8 cellular contexts compared by ENCODE assay signal in the genomic region with DNA sequence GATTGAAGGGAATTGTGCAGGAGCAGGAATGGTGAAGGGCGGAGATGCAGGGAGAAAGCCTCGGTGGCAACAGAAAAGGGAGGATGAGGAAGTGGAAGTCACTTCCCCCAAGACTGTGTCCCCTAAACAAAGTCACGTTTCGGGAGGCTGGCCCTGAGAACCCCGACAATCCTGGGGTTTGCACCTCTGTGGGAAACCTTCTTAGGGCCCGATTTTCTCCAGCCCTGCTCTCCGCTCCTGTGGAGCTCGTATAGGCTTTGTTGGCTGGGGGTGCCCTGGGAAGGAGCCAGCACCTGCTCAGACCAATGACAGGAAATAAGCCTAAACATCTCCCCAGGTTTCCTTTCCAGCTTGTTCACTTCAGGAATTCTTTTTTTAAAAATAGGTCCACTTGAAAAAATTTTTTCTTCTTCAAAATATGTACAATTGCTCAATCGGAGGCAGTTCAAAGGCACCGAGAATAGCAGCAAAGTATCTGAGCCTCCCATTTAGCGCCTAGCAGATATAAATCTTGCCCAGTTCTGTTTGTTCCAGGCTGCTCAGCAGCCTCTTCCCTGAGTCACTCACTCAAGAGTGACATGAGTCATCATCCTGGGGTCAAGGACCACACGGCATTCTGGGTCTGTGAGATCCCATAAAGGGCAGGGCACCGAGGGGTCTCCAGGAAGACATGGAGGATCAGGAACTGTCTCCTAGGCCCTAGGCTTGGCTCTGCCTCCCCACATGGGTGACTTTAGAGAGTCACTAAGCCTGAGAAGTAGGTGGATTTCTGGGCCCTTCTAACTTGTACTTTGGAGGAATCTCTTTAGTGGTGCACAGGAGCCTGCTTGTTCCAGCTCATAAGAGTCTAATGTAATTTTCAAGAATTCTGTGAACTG. TPM values are rescaled to one million over a fixed set of nuclear protein-coding genes. Genes with fewer than 3 reads are reported as not detected.
DNase-seq lines count a peak whose midpoint lies in the region; ATAC-seq and TF ChIP-seq lines count a peak whose summit lies in the region.

No MANE protein-coding gene starts in this region.

- WGBS in IMR-90 (ENCODE audit: extremely low coverage in 2 of 2, insufficient read length in 1 of 2), 2 experiments, result 0% methylated on average over 1 of the region's 13 CpGs; no CpG with 5 or more reads in 1 of the 2 experiments

- H3K9ac ChIP-seq in IMR-90 (ENCODE audit: low read depth, low read length) (peak overlapping the region; percentile 65), mucosa of stomach (ENCODE audit: low read length) (peak overlapping the region; percentile 1)

- H3K27ac ChIP-seq in IMR-90 (ENCODE audit: insufficient read depth, low read length), result peak overlapping the region; percentile 97
- peak overlapping the region; percentile 67 to 87 for H3K27ac ChIP-seq in breast epithelium

- dilution Hi-C loops in IMR-90 (cut with HindIII; ENCODE audit: low sequenced_read_pairs, unreplicated experiment), result no loop called here

- no peaks in the 10 kb centered on the region for H4K20me1 ChIP-seq in IMR-90 (ENCODE audit: insufficient read depth, low read length)

- ATAC-seq in IMR-90 (ENCODE audit: low read depth) (peak; percentile 76), HG02623 (IDR thresholded peaks at IDR 0.05; ENCODE audit: unreplicated experiment) (no peak), GM21529 (IDR thresholded peaks at IDR 0.05; ENCODE audit: unreplicated experiment) (no peak)

- no peak overlapping the region for H3K4me2 ChIP-seq in IMR-90 (ENCODE audit: low read depth, low read length)

- no peak overlapping the region for H3K4me3 ChIP-seq in IMR-90 (ENCODE audit: insufficient read depth, low read depth, low read length)
- peak overlapping the region in 1 of 3 donors; percentile 15 for H3K4me3 ChIP-seq in breast epithelium
- no peak overlapping the region for H3K4me3 ChIP-seq in mucosa of stomach (ENCODE audit: low read length)

- no peaks in the 10 kb centered on the region for H3K9me3 ChIP-seq in IMR-90 (ENCODE audit: control insufficient read depth, insufficient read depth, low read length)
- no peaks in the 10 kb centered on the region for H3K9me3 ChIP-seq in breast epithelium
- H3K9me3 ChIP-seq in mucosa of stomach (ENCODE audit: control insufficient read depth, low read length), result no peaks in the 10 kb centered on the region

- no peaks in the 10 kb centered on the region for H3K27me3 ChIP-seq in IMR-90 (ENCODE audit: control insufficient read depth, insufficient read depth, low read length)
- no peaks in the 10 kb centered on the region for H3K27me3 ChIP-seq in breast epithelium
- no peaks in the 10 kb centered on the region for H3K27me3 ChIP-seq in mucosa of stomach (ENCODE audit: control insufficient read depth, insufficient read depth, low read length)

- H4K5ac ChIP-seq in IMR-90 (ENCODE audit: low read depth, low read length), result peak overlapping the region; percentile 90

- CTCF ChIA-PET in IMR-90 (lab: Yijun Ruan, JAX), result interaction anchor here (0.6 kb wide), 1 partner anchor 72 kb away, joined by 3 read pairs; no protein-coding TSS in a partner anchor

- peak overlapping the region; percentile 97 for H3K18ac ChIP-seq in IMR-90 (ENCODE audit: low read depth, low read length)

- peak overlapping the region; percentile 99 for H2BK5ac ChIP-seq in IMR-90 (ENCODE audit: low read depth, low read length, poor library complexity, severe bottlenecking)

- H2BK20ac ChIP-seq in IMR-90 (ENCODE audit: low read depth, low read length), result peak overlapping the region; percentile 98

- peak overlapping the region; percentile 98 for H2AK9ac ChIP-seq in IMR-90 (replicated peaks; ENCODE audit: low read depth, low read length, poor library complexity)

- no peak for TF ChIP-seq RAD21 in IMR-90 (IDR thresholded peaks at IDR 0.05; ENCODE audit: low read length)

- peak overlapping the region; percentile 97 for H3K23ac ChIP-seq in IMR-90 (ENCODE audit: low read depth, low read length)

- H3K79me1 ChIP-seq in IMR-90 (ENCODE audit: low read depth in 1 of 2, low read length in 2 of 2), result peaks cover 43 to 90% of the 10 kb centered on the region in 2 experiments

- TF ChIP-seq CTCF in IMR-90 (conservative IDR thresholded peaks at IDR 0.05; ENCODE audit: low read depth, low read length) (no peak), breast epithelium (IDR thresholded peaks at IDR 0.05) (no peak)

- H2AK5ac ChIP-seq in IMR-90 (ENCODE audit: low read depth, low read length), result peak overlapping the region; percentile 100

- H4K8ac ChIP-seq in IMR-90 (ENCODE audit: low read depth in 2 of 2, low read length in 2 of 2), result peak overlapping the region; percentile 95 to 99

- H3K4me1 ChIP-seq in IMR-90 (ENCODE audit: control insufficient read depth, insufficient read depth, low read length) (peaks cover 45% of the 10 kb centered on the region), breast epithelium (peaks cover 0 to 8% of the 10 kb centered on the region in 2 donors), mucosa of stomach (ENCODE audit: control insufficient read depth, insufficient read depth, low read length) (peaks cover 20% of the 10 kb centered on the region)

- no TSS peak for BruUV-seq in IMR-90 (replicated peaks; lab: Mats Ljungman, UMichigan)

- H3K14ac ChIP-seq in IMR-90 (replicated peaks; ENCODE audit: low read depth, low read length), result peak overlapping the region; percentile 98

- peak overlapping the region; percentile 98 for H2BK120ac ChIP-seq in IMR-90 (ENCODE audit: low read depth, low read length)

- peak overlapping the region; percentile 99 for H2BK15ac ChIP-seq in IMR-90 (ENCODE audit: low read depth, low read length)

- H4K91ac ChIP-seq in IMR-90 (ENCODE audit: insufficient read depth, low read depth, low read length), result peak overlapping the region; percentile 99

- peak overlapping the region; percentile 92 for H3K56ac ChIP-seq in IMR-90 (ENCODE audit: extremely low read depth, insufficient read depth, low read length)

- peak; percentile 79 for DNase-seq in AG08396 (ENCODE audit: low spot score)
- peak; percentile 95 for DNase-seq in IMR-90
- peak in 1 of 2 donors; percentile 24 for DNase-seq in breast epithelium (ENCODE audit: low spot score in 2 of 2)
- no peak for DNase-seq in NCI-H1436 (lab: John Stamatoyannopoulos, UW)
- no peak for DNase-seq in activated gamma-delta T cell (lab: John Stamatoyannopoulos, UW)

- H3K9me1 ChIP-seq in IMR-90 (ENCODE audit: insufficient read depth, low read length), result peaks cover 59% of the 10 kb centered on the region

- H3K36me3 ChIP-seq in IMR-90 (ENCODE audit: control insufficient read depth, insufficient read depth, low read length), result peaks cover 27% of the 10 kb centered on the region
- H3K36me3 ChIP-seq in breast epithelium, result no peaks in the 10 kb centered on the region
- no peaks in the 10 kb centered on the region for H3K36me3 ChIP-seq in mucosa of stomach (ENCODE audit: control insufficient read depth, insufficient read depth, low read length)

- POLR2A ChIA-PET in IMR-90 (lab: Charles Lee; ENCODE audit: unreplicated experiment), result no interaction called here

- H2AFZ ChIP-seq in IMR-90 (replicated peaks; ENCODE audit: low read length, poor library complexity), result peak overlapping the region; percentile 46

- in situ Hi-C loops in IMR-90 (cut with MboI; ENCODE audit: low sequenced_read_pairs), result loop anchor here (10.0 kb wide), 1 partner anchor 255 kb away; no protein-coding TSS in a partner anchor

- intact Hi-C loops in IMR-90 (cut with micrococcal nuclease), result loop anchor here (5.0 kb wide), 1 partner anchor 132 kb away; no protein-coding TSS in a partner anchor
- intact Hi-C loops in breast epithelium (cut with DNase I; ENCODE audit: low total_unique reads), result loop anchor here (1.0 kb wide), 1 partner anchor 17 kb away; no protein-coding TSS in a partner anchor

- H3K4ac ChIP-seq in IMR-90 (ENCODE audit: low read depth, low read length), result peak overlapping the region; percentile 100

- TF ChIP-seq POLR2A in IMR-90 (IDR thresholded peaks at IDR 0.05; ENCODE audit: low read depth, low read length) (no peak), breast epithelium (IDR thresholded peaks at IDR 0.05) (no peak)

TF ChIP-seq in IMR-90, 13 proteins besides CTCF, POLR2A, EP300 and RAD21:
- peak; percentile 97 for TF ChIP-seq CEBPB (IDR thresholded peaks at IDR 0.05; ENCODE audit: low read depth, low read length)
- TF ChIP-seq BHLHE40 (IDR thresholded peaks at IDR 0.05; ENCODE audit: low read depth, low read length), result peak; percentile 76
- TF ChIP-seq, protein P1, sequence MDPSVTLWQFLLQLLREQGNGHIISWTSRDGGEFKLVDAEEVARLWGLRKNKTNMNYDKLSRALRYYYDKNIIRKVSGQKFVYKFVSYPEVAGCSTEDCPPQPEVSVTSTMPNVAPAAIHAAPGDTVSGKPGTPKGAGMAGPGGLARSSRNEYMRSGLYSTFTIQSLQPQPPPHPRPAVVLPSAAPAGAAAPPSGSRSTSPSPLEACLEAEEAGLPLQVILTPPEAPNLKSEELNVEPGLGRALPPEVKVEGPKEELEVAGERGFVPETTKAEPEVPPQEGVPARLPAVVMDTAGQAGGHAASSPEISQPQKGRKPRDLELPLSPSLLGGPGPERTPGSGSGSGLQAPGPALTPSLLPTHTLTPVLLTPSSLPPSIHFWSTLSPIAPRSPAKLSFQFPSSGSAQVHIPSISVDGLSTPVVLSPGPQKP (IDR thresholded peaks at IDR 0.05; ENCODE audit: borderline replicate concordance, low read depth, low read length), result no peak
- peak; percentile 98 for TF ChIP-seq FOS (IDR thresholded peaks at IDR 0.05; ENCODE audit: low read depth, low read length)
- peak; percentile 60; the same call in 1 of the 2 replicates for TF ChIP-seq NFE2L2 (IDR thresholded peaks at IDR 0.05; ENCODE audit: low read depth, low read length)
- TF ChIP-seq MAFK (IDR thresholded peaks at IDR 0.05; ENCODE audit: low read depth, low read length), result peak; percentile 35; the same call in 1 of the 2 replicates
- no peak for TF ChIP-seq SMC3 (IDR thresholded peaks at IDR 0.05; ENCODE audit: low read depth, low read length)

RNA-seq across cellular contexts. Expression of a gene that starts 34.0 kb away (rescaled TPM):
- 21.1 and 25.8 TPM in 2 replicates for total RNA-seq in IMR-90 (2012; rRNA removed)
- 17.6 and 19.4 TPM in 2 replicates for polyA plus RNA-seq in IMR-90 (2012; rRNA removed)
- 8.5 and 8.6 TPM in 2 replicates for polyA plus RNA-seq in IMR-90 (2012; cell fraction: cytosol; rRNA removed)
- polyA plus RNA-seq in IMR-90 (2012; cell fraction: nucleus; rRNA removed; ENCODE audit: low replicate concordance), result 37.6 and 104 TPM in 2 replicates
- total RNA-seq in breast epithelium, result 10 to 100 TPM; 10.1 to 16.1 (median 13.2) TPM

Comparison
In these comparisons a context has a peak if more than half of its experiments do, and no peak if none do; other contexts are left out.
1. DNase-seq: peak in AG08396 (single experiment) and IMR-90 (single experiment); none in NCI-H1436 (single experiment) and activated gamma-delta T cell (single experiment).